ENCODE assay signal across 1 cellular context in the genomic region with DNA sequence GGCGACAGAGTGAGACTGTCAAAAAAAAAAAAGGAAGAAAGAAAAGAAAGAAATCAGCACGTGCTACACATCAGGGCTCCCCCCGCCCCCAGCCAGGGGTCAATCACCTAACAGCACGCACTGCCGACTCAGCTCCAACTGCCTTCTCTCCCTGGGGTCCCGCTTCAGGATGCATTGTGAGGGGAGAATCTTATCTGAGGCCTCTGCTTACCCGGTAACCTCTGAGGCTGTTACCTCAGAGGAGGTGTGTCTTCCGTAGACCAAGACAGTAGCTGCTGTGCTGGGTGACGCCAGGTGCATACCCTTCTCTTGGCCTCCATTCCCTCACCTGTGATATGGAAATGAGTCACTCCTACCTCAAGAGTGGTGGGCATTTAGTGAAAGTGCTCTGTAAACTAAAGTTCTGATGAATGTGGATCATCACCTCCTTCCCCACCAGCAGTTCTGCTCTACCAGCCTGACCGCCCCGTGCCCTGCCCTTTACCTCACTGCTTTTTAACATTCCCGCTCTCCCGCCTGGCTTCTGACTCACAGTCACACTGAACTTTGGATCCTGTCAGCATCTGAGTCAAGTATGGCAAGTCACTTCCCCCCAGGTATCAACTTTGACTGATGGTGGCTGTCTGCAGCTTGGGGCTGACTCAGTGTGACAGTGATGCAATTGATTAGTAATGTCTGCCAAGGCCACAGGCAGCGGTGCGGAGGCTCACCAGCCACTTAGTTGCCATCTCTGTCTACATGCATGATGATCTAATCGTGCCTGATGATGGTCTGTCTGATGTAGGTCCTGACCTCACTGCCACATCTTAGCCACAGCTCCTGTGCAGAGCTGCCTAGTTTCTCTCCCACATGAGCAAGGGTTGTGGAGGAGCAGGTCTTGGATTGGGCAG.
TF ChIP-seq lines count a peak whose summit lies in the region.

No MANE protein-coding gene starts in this region.

TF ChIP-seq in HepG2, 621 proteins besides CTCF, POLR2A, EP300 and RAD21 (continued from another document and continues in another):
- peak; percentile 93 for TF ChIP-seq TEAD3 (CRISPR knock-in tag; optimal IDR thresholded peaks at IDR 0.05; ENCODE audit: borderline replicate concordance)
- TF ChIP-seq HCFC1 (IDR thresholded peaks at IDR 0.05; ENCODE audit: low read depth, low read length): no peak; the same call in 1 of the 2 replicates
- TF ChIP-seq ZNF878 (CRISPR knock-in tag; IDR thresholded peaks at IDR 0.05): peak; percentile 86; the same call in 1 of the 2 replicates
- peak; percentile 100 for TF ChIP-seq FOSL2 (CRISPR knock-in tag; IDR thresholded peaks at IDR 0.05)
- peak; percentile 72; the same call in 1 of the 2 replicates for TF ChIP-seq ZFP90 (CRISPR knock-in tag; IDR thresholded peaks at IDR 0.05; ENCODE audit: borderline replicate concordance)
- no peak for TF ChIP-seq ARNT (IDR thresholded peaks at IDR 0.05)
- TF ChIP-seq EHMT2 (IDR thresholded peaks at IDR 0.05; ENCODE audit: borderline replicate concordance, low read depth, low read length): peak; percentile 54; the same call in 1 of the 2 replicates
- peak; percentile 63 for TF ChIP-seq BHLHE40 (IDR thresholded peaks at IDR 0.05; ENCODE audit: low read length)
- no peak for TF ChIP-seq TEAD2 (CRISPR knock-in tag; IDR thresholded peaks at IDR 0.05)
- TF ChIP-seq FLYWCH1 (CRISPR knock-in tag; IDR thresholded peaks at IDR 0.05): no peak
- peak; percentile 95 for TF ChIP-seq KDM1A (CRISPR knock-in tag; IDR thresholded peaks at IDR 0.05)
- peak; percentile 80 for TF ChIP-seq SOX5 (CRISPR knock-in tag; IDR thresholded peaks at IDR 0.05; ENCODE audit: borderline replicate concordance)
- TF ChIP-seq SMARCE1 (IDR thresholded peaks at IDR 0.05; ENCODE audit: borderline replicate concordance): no peak
- peak; percentile 54; the same call in 1 of the 2 replicates for TF ChIP-seq BORCS8-MEF2B (CRISPR knock-in tag; IDR thresholded peaks at IDR 0.05)
- no peak for TF ChIP-seq SP1 (IDR thresholded peaks at IDR 0.05)
- TF ChIP-seq SP1 (CRISPR knock-in tag; IDR thresholded peaks at IDR 0.05): peak; percentile 67
- peak; percentile 93 for TF ChIP-seq CEBPG (CRISPR knock-in tag; IDR thresholded peaks at IDR 0.05)
- TF ChIP-seq, protein P1, sequence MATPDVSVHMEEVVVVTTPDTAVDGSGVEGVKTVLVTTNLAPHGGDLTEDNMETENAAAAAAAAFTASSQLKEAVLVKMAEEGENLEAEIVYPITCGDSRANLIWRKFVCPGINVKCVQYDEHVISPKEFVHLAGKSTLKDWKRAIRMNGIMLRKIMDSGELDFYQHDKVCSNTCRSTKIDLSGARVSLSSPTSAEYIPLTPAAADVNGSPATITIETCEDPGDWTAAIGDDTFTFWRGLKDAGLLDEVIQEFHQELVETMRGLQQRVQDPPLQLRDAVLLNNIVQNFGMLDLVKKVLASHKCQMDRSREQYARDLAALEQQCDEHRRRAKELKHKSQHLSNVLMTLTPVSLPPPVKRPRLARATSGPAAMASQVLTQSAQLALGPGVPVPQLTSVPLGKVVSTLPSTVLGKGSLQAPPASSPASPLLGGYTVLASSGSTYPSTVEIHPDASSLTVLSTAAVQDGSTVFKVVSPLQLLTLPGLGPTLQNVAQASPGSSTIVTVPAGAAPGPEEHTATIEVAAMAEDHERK (CRISPR knock-in tag; IDR thresholded peaks at IDR 0.05; ENCODE audit: low read depth): 0 out of 2 replicates have a peak, but pooled peaks have one; percentile 22
- TF ChIP-seq NAIF1 (CRISPR knock-in tag; IDR thresholded peaks at IDR 0.05; ENCODE audit: borderline replicate concordance): peak; percentile 21; the same call in 1 of the 2 replicates
- peak; percentile 92 for TF ChIP-seq KAT8 (CRISPR knock-in tag; IDR thresholded peaks at IDR 0.05)
- TF ChIP-seq ZNF124 (CRISPR knock-in tag; IDR thresholded peaks at IDR 0.05): peak; percentile 97
- TF ChIP-seq, protein P2, sequence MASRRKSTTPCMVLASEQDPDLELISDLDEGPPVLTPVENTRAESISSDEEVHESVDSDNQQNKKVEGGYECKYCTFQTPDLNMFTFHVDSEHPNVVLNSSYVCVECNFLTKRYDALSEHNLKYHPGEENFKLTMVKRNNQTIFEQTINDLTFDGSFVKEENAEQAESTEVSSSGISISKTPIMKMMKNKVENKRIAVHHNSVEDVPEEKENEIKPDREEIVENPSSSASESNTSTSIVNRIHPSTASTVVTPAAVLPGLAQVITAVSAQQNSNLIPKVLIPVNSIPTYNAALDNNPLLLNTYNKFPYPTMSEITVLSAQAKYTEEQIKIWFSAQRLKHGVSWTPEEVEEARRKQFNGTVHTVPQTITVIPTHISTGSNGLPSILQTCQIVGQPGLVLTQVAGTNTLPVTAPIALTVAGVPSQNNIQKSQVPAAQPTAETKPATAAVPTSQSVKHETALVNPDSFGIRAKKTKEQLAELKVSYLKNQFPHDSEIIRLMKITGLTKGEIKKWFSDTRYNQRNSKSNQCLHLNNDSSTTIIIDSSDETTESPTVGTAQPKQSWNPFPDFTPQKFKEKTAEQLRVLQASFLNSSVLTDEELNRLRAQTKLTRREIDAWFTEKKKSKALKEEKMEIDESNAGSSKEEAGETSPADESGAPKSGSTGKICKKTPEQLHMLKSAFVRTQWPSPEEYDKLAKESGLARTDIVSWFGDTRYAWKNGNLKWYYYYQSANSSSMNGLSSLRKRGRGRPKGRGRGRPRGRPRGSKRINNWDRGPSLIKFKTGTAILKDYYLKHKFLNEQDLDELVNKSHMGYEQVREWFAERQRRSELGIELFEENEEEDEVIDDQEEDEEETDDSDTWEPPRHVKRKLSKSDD (CRISPR knock-in tag; IDR thresholded peaks at IDR 0.05; ENCODE audit: low read depth): peak; percentile 94
- TF ChIP-seq IKZF4 (CRISPR knock-in tag; IDR thresholded peaks at IDR 0.05; ENCODE audit: borderline replicate concordance, low read depth, not compliant biosample characterization): no peak
- TF ChIP-seq, protein P3, sequence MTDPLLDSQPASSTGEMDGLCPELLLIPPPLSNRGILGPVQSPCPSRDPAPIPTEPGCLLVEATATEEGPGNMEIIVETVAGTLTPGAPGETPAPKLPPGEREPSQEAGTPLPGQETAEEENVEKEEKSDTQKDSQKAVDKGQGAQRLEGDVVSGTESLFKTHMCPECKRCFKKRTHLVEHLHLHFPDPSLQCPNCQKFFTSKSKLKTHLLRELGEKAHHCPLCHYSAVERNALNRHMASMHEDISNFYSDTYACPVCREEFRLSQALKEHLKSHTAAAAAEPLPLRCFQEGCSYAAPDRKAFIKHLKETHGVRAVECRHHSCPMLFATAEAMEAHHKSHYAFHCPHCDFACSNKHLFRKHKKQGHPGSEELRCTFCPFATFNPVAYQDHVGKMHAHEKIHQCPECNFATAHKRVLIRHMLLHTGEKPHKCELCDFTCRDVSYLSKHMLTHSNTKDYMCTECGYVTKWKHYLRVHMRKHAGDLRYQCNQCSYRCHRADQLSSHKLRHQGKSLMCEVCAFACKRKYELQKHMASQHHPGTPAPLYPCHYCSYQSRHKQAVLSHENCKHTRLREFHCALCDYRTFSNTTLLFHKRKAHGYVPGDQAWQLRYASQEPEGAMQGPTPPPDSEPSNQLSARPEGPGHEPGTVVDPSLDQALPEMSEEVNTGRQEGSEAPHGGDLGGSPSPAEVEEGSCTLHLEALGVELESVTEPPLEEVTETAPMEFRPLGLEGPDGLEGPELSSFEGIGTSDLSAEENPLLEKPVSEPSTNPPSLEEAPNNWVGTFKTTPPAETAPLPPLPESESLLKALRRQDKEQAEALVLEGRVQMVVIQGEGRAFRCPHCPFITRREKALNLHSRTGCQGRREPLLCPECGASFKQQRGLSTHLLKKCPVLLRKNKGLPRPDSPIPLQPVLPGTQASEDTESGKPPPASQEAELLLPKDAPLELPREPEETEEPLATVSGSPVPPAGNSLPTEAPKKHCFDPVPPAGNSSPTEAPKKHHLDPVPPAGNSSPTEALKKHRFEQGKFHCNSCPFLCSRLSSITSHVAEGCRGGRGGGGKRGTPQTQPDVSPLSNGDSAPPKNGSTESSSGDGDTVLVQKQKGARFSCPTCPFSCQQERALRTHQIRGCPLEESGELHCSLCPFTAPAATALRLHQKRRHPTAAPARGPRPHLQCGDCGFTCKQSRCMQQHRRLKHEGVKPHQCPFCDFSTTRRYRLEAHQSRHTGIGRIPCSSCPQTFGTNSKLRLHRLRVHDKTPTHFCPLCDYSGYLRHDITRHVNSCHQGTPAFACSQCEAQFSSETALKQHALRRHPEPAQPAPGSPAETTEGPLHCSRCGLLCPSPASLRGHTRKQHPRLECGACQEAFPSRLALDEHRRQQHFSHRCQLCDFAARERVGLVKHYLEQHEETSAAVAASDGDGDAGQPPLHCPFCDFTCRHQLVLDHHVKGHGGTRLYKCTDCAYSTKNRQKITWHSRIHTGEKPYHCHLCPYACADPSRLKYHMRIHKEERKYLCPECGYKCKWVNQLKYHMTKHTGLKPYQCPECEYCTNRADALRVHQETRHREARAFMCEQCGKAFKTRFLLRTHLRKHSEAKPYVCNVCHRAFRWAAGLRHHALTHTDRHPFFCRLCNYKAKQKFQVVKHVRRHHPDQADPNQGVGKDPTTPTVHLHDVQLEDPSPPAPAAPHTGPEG (CRISPR knock-in tag; IDR thresholded peaks at IDR 0.05): peak; percentile 78; the same call in 1 of the 2 replicates
- TF ChIP-seq, protein P4, sequence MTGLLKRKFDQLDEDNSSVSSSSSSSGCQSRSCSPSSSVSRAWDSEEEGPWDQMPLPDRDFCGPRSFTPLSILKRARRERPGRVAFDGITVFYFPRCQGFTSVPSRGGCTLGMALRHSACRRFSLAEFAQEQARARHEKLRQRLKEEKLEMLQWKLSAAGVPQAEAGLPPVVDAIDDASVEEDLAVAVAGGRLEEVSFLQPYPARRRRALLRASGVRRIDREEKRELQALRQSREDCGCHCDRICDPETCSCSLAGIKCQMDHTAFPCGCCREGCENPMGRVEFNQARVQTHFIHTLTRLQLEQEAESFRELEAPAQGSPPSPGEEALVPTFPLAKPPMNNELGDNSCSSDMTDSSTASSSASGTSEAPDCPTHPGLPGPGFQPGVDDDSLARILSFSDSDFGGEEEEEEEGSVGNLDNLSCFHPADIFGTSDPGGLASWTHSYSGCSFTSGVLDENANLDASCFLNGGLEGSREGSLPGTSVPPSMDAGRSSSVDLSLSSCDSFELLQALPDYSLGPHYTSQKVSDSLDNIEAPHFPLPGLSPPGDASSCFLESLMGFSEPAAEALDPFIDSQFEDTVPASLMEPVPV (CRISPR knock-in tag; IDR thresholded peaks at IDR 0.05): peak; percentile 85
- peak; percentile 93 for TF ChIP-seq ARNT2 (CRISPR knock-in tag; IDR thresholded peaks at IDR 0.05; ENCODE audit: low read depth)
- 0 out of 2 replicates have a peak, but pooled peaks have one; percentile 54 for TF ChIP-seq ZNF557 (CRISPR knock-in tag; IDR thresholded peaks at IDR 0.05)
- TF ChIP-seq, protein P5, sequence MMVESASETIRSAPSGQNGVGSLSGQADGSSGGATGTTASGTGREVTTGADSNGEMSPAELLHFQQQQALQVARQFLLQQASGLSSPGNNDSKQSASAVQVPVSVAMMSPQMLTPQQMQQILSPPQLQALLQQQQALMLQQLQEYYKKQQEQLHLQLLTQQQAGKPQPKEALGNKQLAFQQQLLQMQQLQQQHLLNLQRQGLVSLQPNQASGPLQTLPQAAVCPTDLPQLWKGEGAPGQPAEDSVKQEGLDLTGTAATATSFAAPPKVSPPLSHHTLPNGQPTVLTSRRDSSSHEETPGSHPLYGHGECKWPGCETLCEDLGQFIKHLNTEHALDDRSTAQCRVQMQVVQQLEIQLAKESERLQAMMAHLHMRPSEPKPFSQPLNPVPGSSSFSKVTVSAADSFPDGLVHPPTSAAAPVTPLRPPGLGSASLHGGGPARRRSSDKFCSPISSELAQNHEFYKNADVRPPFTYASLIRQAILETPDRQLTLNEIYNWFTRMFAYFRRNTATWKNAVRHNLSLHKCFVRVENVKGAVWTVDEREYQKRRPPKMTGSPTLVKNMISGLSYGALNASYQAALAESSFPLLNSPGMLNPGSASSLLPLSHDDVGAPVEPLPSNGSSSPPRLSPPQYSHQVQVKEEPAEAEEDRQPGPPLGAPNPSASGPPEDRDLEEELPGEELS (CRISPR knock-in tag; IDR thresholded peaks at IDR 0.05): peak; percentile 79
- TF ChIP-seq, protein P6, sequence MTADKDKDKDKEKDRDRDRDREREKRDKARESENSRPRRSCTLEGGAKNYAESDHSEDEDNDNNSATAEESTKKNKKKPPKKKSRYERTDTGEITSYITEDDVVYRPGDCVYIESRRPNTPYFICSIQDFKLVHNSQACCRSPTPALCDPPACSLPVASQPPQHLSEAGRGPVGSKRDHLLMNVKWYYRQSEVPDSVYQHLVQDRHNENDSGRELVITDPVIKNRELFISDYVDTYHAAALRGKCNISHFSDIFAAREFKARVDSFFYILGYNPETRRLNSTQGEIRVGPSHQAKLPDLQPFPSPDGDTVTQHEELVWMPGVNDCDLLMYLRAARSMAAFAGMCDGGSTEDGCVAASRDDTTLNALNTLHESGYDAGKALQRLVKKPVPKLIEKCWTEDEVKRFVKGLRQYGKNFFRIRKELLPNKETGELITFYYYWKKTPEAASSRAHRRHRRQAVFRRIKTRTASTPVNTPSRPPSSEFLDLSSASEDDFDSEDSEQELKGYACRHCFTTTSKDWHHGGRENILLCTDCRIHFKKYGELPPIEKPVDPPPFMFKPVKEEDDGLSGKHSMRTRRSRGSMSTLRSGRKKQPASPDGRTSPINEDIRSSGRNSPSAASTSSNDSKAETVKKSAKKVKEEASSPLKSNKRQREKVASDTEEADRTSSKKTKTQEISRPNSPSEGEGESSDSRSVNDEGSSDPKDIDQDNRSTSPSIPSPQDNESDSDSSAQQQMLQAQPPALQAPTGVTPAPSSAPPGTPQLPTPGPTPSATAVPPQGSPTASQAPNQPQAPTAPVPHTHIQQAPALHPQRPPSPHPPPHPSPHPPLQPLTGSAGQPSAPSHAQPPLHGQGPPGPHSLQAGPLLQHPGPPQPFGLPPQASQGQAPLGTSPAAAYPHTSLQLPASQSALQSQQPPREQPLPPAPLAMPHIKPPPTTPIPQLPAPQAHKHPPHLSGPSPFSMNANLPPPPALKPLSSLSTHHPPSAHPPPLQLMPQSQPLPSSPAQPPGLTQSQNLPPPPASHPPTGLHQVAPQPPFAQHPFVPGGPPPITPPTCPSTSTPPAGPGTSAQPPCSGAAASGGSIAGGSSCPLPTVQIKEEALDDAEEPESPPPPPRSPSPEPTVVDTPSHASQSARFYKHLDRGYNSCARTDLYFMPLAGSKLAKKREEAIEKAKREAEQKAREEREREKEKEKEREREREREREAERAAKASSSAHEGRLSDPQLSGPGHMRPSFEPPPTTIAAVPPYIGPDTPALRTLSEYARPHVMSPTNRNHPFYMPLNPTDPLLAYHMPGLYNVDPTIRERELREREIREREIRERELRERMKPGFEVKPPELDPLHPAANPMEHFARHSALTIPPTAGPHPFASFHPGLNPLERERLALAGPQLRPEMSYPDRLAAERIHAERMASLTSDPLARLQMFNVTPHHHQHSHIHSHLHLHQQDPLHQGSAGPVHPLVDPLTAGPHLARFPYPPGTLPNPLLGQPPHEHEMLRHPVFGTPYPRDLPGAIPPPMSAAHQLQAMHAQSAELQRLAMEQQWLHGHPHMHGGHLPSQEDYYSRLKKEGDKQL (CRISPR knock-in tag; IDR thresholded peaks at IDR 0.05; ENCODE audit: low read depth): peak; percentile 84; the same call in 1 of the 2 replicates
- no peak for TF ChIP-seq MTA3 (CRISPR knock-in tag; IDR thresholded peaks at IDR 0.05)
- TF ChIP-seq ZNF543 (CRISPR knock-in tag; IDR thresholded peaks at IDR 0.05): no peak
- no peak for TF ChIP-seq NFE2L1 (CRISPR knock-in tag; IDR thresholded peaks at IDR 0.05; ENCODE audit: borderline replicate concordance)
- TF ChIP-seq ZBTB7B (CRISPR knock-in tag; IDR thresholded peaks at IDR 0.05): peak; percentile 43
- no peak for TF ChIP-seq ZNF484 (CRISPR knock-in tag; IDR thresholded peaks at IDR 0.05; ENCODE audit: borderline replicate concordance, low read depth)
- TF ChIP-seq MIER3 (CRISPR knock-in tag; IDR thresholded peaks at IDR 0.05; ENCODE audit: borderline replicate concordance): peak; percentile 98
- TF ChIP-seq ZC3H13 (CRISPR knock-in tag; IDR thresholded peaks at IDR 0.05): peak; percentile 62; the same call in 1 of the 2 replicates
